In the genomic region with DNA sequence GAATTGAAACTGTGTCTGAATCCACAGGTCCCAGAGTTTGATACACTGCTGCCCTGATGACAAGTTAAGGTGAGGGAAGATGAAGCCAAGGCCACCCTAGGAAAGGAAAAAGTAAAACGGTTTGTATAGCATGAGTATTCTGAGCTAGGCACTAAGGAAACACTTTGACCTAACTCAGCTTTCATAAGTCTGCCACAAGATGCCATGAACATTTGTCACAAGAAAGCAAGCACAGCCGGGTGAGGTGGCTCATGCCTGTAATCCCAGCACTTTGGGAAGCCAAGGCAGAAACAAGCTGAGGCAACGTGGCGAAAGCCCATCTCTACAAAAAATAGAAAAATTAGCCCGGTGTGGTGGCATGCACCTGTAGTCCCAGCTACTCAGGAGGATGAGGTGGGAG, we compare ENCODE assay signal across 1 cellular context.
TF ChIP-seq lines count a peak whose summit lies in the region.

No MANE protein-coding gene starts in this region.

TF ChIP-seq in A549, 52 proteins besides CTCF, POLR2A, EP300 and RAD21 (continued from another document):
- TF ChIP-seq, protein P1, sequence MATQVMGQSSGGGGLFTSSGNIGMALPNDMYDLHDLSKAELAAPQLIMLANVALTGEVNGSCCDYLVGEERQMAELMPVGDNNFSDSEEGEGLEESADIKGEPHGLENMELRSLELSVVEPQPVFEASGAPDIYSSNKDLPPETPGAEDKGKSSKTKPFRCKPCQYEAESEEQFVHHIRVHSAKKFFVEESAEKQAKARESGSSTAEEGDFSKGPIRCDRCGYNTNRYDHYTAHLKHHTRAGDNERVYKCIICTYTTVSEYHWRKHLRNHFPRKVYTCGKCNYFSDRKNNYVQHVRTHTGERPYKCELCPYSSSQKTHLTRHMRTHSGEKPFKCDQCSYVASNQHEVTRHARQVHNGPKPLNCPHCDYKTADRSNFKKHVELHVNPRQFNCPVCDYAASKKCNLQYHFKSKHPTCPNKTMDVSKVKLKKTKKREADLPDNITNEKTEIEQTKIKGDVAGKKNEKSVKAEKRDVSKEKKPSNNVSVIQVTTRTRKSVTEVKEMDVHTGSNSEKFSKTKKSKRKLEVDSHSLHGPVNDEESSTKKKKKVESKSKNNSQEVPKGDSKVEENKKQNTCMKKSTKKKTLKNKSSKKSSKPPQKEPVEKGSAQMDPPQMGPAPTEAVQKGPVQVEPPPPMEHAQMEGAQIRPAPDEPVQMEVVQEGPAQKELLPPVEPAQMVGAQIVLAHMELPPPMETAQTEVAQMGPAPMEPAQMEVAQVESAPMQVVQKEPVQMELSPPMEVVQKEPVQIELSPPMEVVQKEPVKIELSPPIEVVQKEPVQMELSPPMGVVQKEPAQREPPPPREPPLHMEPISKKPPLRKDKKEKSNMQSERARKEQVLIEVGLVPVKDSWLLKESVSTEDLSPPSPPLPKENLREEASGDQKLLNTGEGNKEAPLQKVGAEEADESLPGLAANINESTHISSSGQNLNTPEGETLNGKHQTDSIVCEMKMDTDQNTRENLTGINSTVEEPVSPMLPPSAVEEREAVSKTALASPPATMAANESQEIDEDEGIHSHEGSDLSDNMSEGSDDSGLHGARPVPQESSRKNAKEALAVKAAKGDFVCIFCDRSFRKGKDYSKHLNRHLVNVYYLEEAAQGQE (IDR thresholded peaks at IDR 0.05), result no peak
- TF ChIP-seq SMC3 (IDR thresholded peaks at IDR 0.05), result no peak
